13 cellular contexts compared by ENCODE assay signal in genomic region chr4:138236035-138236434, GRCh38. TPM values are rescaled to one million over a fixed set of nuclear protein-coding genes. Genes with fewer than 3 reads are reported as not detected.
A peak's percentile ranks its signal among the peaks of the same experiment; 100 is the strongest.
DNase-seq lines count a peak whose midpoint lies in the region; ATAC-seq and TF ChIP-seq lines count a peak whose summit lies in the region.
"Had no signal": no experiment of that assay in that cellular context is flagged by ENCODE, and none has a peak within 500 bp of the region (broad histone marks: within the 10 kb centered on the region; RNA-seq: fewer than 3 reads in every experiment).

No MANE protein-coding gene starts in this region.

- H3K27me3 ChIP-seq in SK-N-SH (ENCODE audit: insufficient read depth), result no peaks in the 10 kb centered on the region
- no peaks in the 10 kb centered on the region for H3K27me3 ChIP-seq in fibroblast of lung (ENCODE audit: control insufficient read depth, insufficient read depth, low read length)
- no peaks in the 10 kb centered on the region for H3K27me3 ChIP-seq in suprapubic skin
- H3K27me3 ChIP-seq: MG63, ovary had no signal

- H3K4me3 ChIP-seq in SK-N-SH (ENCODE audit: low read depth in 2 of 2, low read length in 1 of 2) (no peak overlapping the region), fibroblast of lung (replicated peaks in 1 of 4; ENCODE audit: control extremely low read depth in 1 of 4, insufficient read depth in 1 of 4, low read depth in 3 of 4, low read length in 4 of 4) (no peak overlapping the region), suprapubic skin (no peak overlapping the region)
- H3K4me3 ChIP-seq: MG63, ovary had no signal

- TF ChIP-seq RAD21 in SK-N-SH (IDR thresholded peaks at IDR 0.05; ENCODE audit: low read length), result no peak

- H3K4me1 ChIP-seq in SK-N-SH (ENCODE audit: control insufficient read depth in 1 of 2, insufficient read depth in 2 of 2, low read depth in 1 of 2, low read length in 1 of 2) (peaks cover 7 to 21% of the 10 kb centered on the region in 2 experiments; a peak in 3 of 4 replicates), fibroblast of lung (ENCODE audit: control insufficient read depth, extremely low read depth, insufficient read depth, low read length) (peaks cover 3% of the 10 kb centered on the region), suprapubic skin (no peaks in the 10 kb centered on the region)

- TF ChIP-seq EP300 in SK-N-SH (IDR thresholded peaks at IDR 0.05; ENCODE audit: borderline replicate concordance in 1 of 2, low read depth in 1 of 2, low read length in 1 of 2) (no peak), suprapubic skin (IDR thresholded peaks at IDR 0.05) (no peak)

- peak overlapping the region; percentile 43 to 92; a peak in 3 of 4 replicates for H3K27ac ChIP-seq in SK-N-SH (ENCODE audit: low read depth in 2 of 2, low read length in 1 of 2)
- H3K27ac ChIP-seq in fibroblast of lung (ENCODE audit: insufficient read depth, low read length), result peak overlapping the region; percentile 90
- no peak overlapping the region for H3K27ac ChIP-seq in suprapubic skin
- H3K27ac ChIP-seq: HL-60, ovary had no signal

- H3K9me3 ChIP-seq in SK-N-SH (no peaks in the 10 kb centered on the region), fibroblast of lung (ENCODE audit: control insufficient read depth, insufficient read depth, low read depth, low read length) (no peaks in the 10 kb centered on the region), suprapubic skin (no peaks in the 10 kb centered on the region)
- H3K9me3 ChIP-seq: MG63, ovary had no signal

- H3F3A ChIP-seq in SK-N-SH (replicated peaks; ENCODE audit: insufficient read depth), result peaks cover 33% of the 10 kb centered on the region

- peak; percentile 30 for DNase-seq in A172 (ENCODE audit: low spot score)
- DNase-seq in SK-N-SH, result no peak
- peak; percentile 20 to 45 for DNase-seq in fibroblast of lung (ENCODE audit: low read depth in 2 of 2)
- no peak for DNase-seq in suprapubic skin (ENCODE audit: low spot score in 2 of 2)
- DNase-seq in cerebellum (ENCODE audit: low spot score), result no peak
- DNase-seq in mesenteric fat pad (ENCODE audit: low spot score), result no peak
- DNase-seq: activated CD8-positive, alpha-beta T cell treated with anti-CD3 and anti-CD28 coated beads for 36 hours; MG63; ovary; stimulated activated CD4-positive, alpha-beta T cell treated with anti-CD3 and anti-CD28 coated beads, Interleukin-15, amount 100 ng/mL, for 24 hours had no signal

- no peak for TF ChIP-seq CTCF in SK-N-SH (IDR thresholded peaks at IDR 0.05)
- no peak for TF ChIP-seq CTCF in fibroblast of lung (conservative IDR thresholded peaks at IDR 0.05 in 1 of 2, IDR thresholded peaks at IDR 0.05 in 1 of 2; ENCODE audit: low read depth in 1 of 2, low read length in 2 of 2)
- TF ChIP-seq CTCF in suprapubic skin (IDR thresholded peaks at IDR 0.05), result no peak

- H3K79me2 ChIP-seq in SK-N-SH (ENCODE audit: insufficient read depth) (peaks cover 35% of the 10 kb centered on the region), fibroblast of lung (ENCODE audit: control insufficient read depth, insufficient read depth, low read length) (peaks cover 11% of the 10 kb centered on the region)

- H2AFZ ChIP-seq in SK-N-SH (ENCODE audit: low read depth), result no peak overlapping the region
- no peak overlapping the region for H2AFZ ChIP-seq in fibroblast of lung (ENCODE audit: low read length)

- H3K4me2 ChIP-seq in SK-N-SH, result 0 out of 2 replicates have a peak overlapping the region, but pooled peaks have one; percentile 32
- H3K4me2 ChIP-seq in fibroblast of lung (ENCODE audit: extremely low read depth, insufficient read depth, low read length), result no peak overlapping the region

- CTCF ChIA-PET in SK-N-SH (lab: Yijun Ruan, JAX), result no interaction called here

- WGBS in SK-N-SH (ENCODE audit: low lambda C conversion rate), result 85% methylated on average over 2 of the region's 2 CpGs
- WGBS in suprapubic skin, result 62% methylated on average over 2 of the region's 2 CpGs

- H4K20me1 ChIP-seq in SK-N-SH (ENCODE audit: insufficient read depth), result no peaks in the 10 kb centered on the region
- H4K20me1 ChIP-seq in fibroblast of lung (ENCODE audit: control insufficient read depth, extremely low read depth, insufficient read depth, low read length), result no peaks in the 10 kb centered on the region

- H3K9ac ChIP-seq in SK-N-SH (peak overlapping the region; percentile 15; the same call in 1 of the 2 replicates), fibroblast of lung (ENCODE audit: insufficient read depth, low read length) (no peak overlapping the region)

- POLR2A ChIA-PET in SK-N-SH (lab: Yijun Ruan, JAX), result no interaction called here

- peak; percentile 4 for ATAC-seq in GM18907 (IDR thresholded peaks at IDR 0.05; ENCODE audit: unreplicated experiment)
- ATAC-seq in HG03565 (IDR thresholded peaks at IDR 0.05; ENCODE audit: unreplicated experiment), result no peak

- H3K36me3 ChIP-seq in SK-N-SH (replicated peaks in 1 of 2; ENCODE audit: control insufficient read depth in 1 of 2, insufficient read depth in 2 of 2, low read length in 1 of 2) (peaks cover 0 to 24% of the 10 kb centered on the region in 2 experiments), fibroblast of lung (ENCODE audit: control insufficient read depth, insufficient read depth, low read length) (no peaks in the 10 kb centered on the region), suprapubic skin (no peaks in the 10 kb centered on the region)
- H3K36me3 ChIP-seq: ovary had no signal

- no peak for TF ChIP-seq POLR2A in suprapubic skin (IDR thresholded peaks at IDR 0.05)

- H3K9me2 ChIP-seq in SK-N-SH, result no peaks in the 10 kb centered on the region

TF ChIP-seq in SK-N-SH, 30 proteins besides CTCF, POLR2A, EP300 and RAD21:
- TF ChIP-seq ZBTB33 (IDR thresholded peaks at IDR 0.05; ENCODE audit: borderline replicate concordance, low read depth) (no peak), EZH2phosphoT487 (IDR thresholded peaks at IDR 0.05; ENCODE audit: borderline replicate concordance, low read depth) (no peak), RXRA (IDR thresholded peaks at IDR 0.05; ENCODE audit: borderline replicate concordance, low read depth) (no peak), MEF2A (IDR thresholded peaks at IDR 0.05; ENCODE audit: borderline replicate concordance, low read depth) (no peak), MAX (IDR thresholded peaks at IDR 0.05; ENCODE audit: low read depth) (no peak), CHD2 (IDR thresholded peaks at IDR 0.05; ENCODE audit: low read length, partially characterized antibody) (no peak), ELF1 (IDR thresholded peaks at IDR 0.05) (no peak)

RNA-seq across cellular contexts. Expression of gene SLC7A11, which starts 6.1 kb away (rescaled TPM):
- total RNA-seq in A172 (2014; rRNA removed; shearing (Covaris generic)), result 23.8 and 61.0 TPM in 2 replicates
- polyA plus RNA-seq in SK-N-SH (2012; rRNA removed), result 3.1 and 4.4 TPM in 2 replicates
- polyA plus RNA-seq in SK-N-SH (2012; cell fraction: cytosol; rRNA removed), result 4.3 and 5.1 TPM in 2 replicates
- polyA plus RNA-seq in SK-N-SH (2012; cell fraction: nucleus; rRNA removed), result 2.7 and 6.2 TPM in 2 replicates
- total RNA-seq in fibroblast of lung, result 46.0 and 74.8 TPM in 2 replicates
- 9.6 and 16.0 TPM in 2 replicates for polyA plus RNA-seq in fibroblast of lung
- 5.9 and 9.5 TPM in 2 replicates for polyA plus RNA-seq in fibroblast of lung (2012)
- polyA minus RNA-seq in fibroblast of lung (ENCODE audit: low replicate concordance), result 20.1 and 22.5 TPM in 2 replicates
- total RNA-seq in suprapubic skin, result 1 to 10 TPM in 2 of 4 donors, under 1 TPM in 2; 0.48 to 2.1 (median 1.2) TPM
- 30.0 TPM for total RNA-seq in cerebellum
- total RNA-seq in mesenteric fat pad, result 0.93 TPM

Comparison
In these comparisons a context has a peak if more than half of its experiments do, and no peak if none do; other contexts are left out.
1. DNase-seq: peak in A172 (single experiment) and fibroblast of lung (2 of 2); none in SK-N-SH (single experiment), suprapubic skin (0 of 2), cerebellum (single experiment) and mesenteric fat pad (single experiment).